ENCODE assay signal across 1 cellular context in genomic region chr16:15888072-15888976, GRCh38.
TF ChIP-seq lines count a peak whose summit lies in the region.

CEP20 (minus strand) TSS chr16:15888603; CDS start chr16:15888585, 18 bp downstream.

TF ChIP-seq in H1, 55 proteins besides CTCF, POLR2A, EP300 and RAD21 (continued from another document):
- TF ChIP-seq CHD7 (IDR thresholded peaks at IDR 0.05; ENCODE audit: insufficient replicate concordance, low read length), result no peak
- TF ChIP-seq JUN (IDR thresholded peaks at IDR 0.05; ENCODE audit: low read depth, low read length), result no peak
- no peak for TF ChIP-seq USF2 (IDR thresholded peaks at IDR 0.05; ENCODE audit: low read length)
- no peak for TF ChIP-seq CBX5 (IDR thresholded peaks at IDR 0.05; ENCODE audit: low read depth, low read length)
- TF ChIP-seq PHF8 (conservative IDR thresholded peaks at IDR 0.05; ENCODE audit: low read depth, low read length), result peak; percentile 87
- no peak for TF ChIP-seq E2F6 (IDR thresholded peaks at IDR 0.05)
- no peak for TF ChIP-seq CTBP2 (IDR thresholded peaks at IDR 0.05; ENCODE audit: borderline replicate concordance, insufficient read depth, insufficient read length, low read length)
- TF ChIP-seq EZH2 (IDR thresholded peaks at IDR 0.05; ENCODE audit: low read depth, low read length, severe bottlenecking), result no peak
- TF ChIP-seq CHD2 (IDR thresholded peaks at IDR 0.05; ENCODE audit: low read length), result no peak
- peak; percentile 97 for TF ChIP-seq NRF1 (IDR thresholded peaks at IDR 0.05; ENCODE audit: low read depth, low read length)
- TF ChIP-seq ATF2 (IDR thresholded peaks at IDR 0.05; ENCODE audit: low read length), result no peak
- TF ChIP-seq TEAD4 (IDR thresholded peaks at IDR 0.05; ENCODE audit: low read depth, low read length), result no peak
- TF ChIP-seq ATF3 (IDR thresholded peaks at IDR 0.05; ENCODE audit: insufficient read depth, low read depth, low read length), result 0 out of 2 replicates have a peak, but pooled peaks have one; percentile 28
- TF ChIP-seq NANOG (IDR thresholded peaks at IDR 0.05; ENCODE audit: insufficient read depth, low read depth, low read length, poor library complexity, severe bottlenecking), result no peak
- peak; percentile 85 for TF ChIP-seq CEBPB (IDR thresholded peaks at IDR 0.05; ENCODE audit: low read depth, low read length)
- peak; percentile 81 for TF ChIP-seq TAF7 (optimal IDR thresholded peaks at IDR 0.05; ENCODE audit: borderline replicate concordance, low read depth, low read length)
- peak; percentile 90 for TF ChIP-seq SP1 (IDR thresholded peaks at IDR 0.05; ENCODE audit: low read depth, low read length)
- no peak for TF ChIP-seq BCL11A (IDR thresholded peaks at IDR 0.05; ENCODE audit: low read depth in 2 of 2, low read length in 2 of 2)
- TF ChIP-seq SAP30 (IDR thresholded peaks at IDR 0.05; ENCODE audit: insufficient read depth, insufficient replicate concordance, low read length), result no peak
- no peak; a peak in 2 of 4 replicates for TF ChIP-seq SIN3A (conservative IDR thresholded peaks at IDR 0.05 in 1 of 2, IDR thresholded peaks at IDR 0.05 in 1 of 2; ENCODE audit: low read depth in 1 of 2, low read length in 2 of 2)
- no peak for TF ChIP-seq ASH2L (IDR thresholded peaks at IDR 0.05; ENCODE audit: low read length)
- peak; percentile 92 for TF ChIP-seq KDM5A (IDR thresholded peaks at IDR 0.05; ENCODE audit: low read length)
- TF ChIP-seq HDAC2 (IDR thresholded peaks at IDR 0.05; ENCODE audit: borderline replicate concordance in 1 of 2, low read depth in 2 of 2, low read length in 2 of 2), result peak in 1 of 2 experiments; percentile 87; a peak in 1 of 4 replicates
- TF ChIP-seq MAX (IDR thresholded peaks at IDR 0.05), result no peak
- peak; percentile 97 for TF ChIP-seq SP4 (IDR thresholded peaks at IDR 0.05; ENCODE audit: low read length)
- TF ChIP-seq MAFK (IDR thresholded peaks at IDR 0.05; ENCODE audit: low read depth, low read length), result no peak
- TF ChIP-seq RXRA (IDR thresholded peaks at IDR 0.05; ENCODE audit: insufficient read depth, low read depth, low read length), result no peak
- no peak for TF ChIP-seq FOSL1 (IDR thresholded peaks at IDR 0.05; ENCODE audit: insufficient read depth, low read depth, low read length)
- TF ChIP-seq KDM4A (IDR thresholded peaks at IDR 0.05; ENCODE audit: low read depth, low read length, severe bottlenecking), result peak; percentile 49
- peak; percentile 70 for TF ChIP-seq POLR2AphosphoS5 (IDR thresholded peaks at IDR 0.05; ENCODE audit: low read depth, low read length)
- TF ChIP-seq RFX5 (IDR thresholded peaks at IDR 0.05; ENCODE audit: borderline replicate concordance, low read depth, low read length), result no peak
- TF ChIP-seq JUND (IDR thresholded peaks at IDR 0.05; ENCODE audit: low read length), result no peak
- TF ChIP-seq SIX5 (IDR thresholded peaks at IDR 0.05; ENCODE audit: low read depth, low read length), result peak; percentile 0; the same call in 1 of the 2 replicates
- peak; percentile 77 for TF ChIP-seq TBP (IDR thresholded peaks at IDR 0.05; ENCODE audit: low read depth, low read length)
- TF ChIP-seq SP2 (IDR thresholded peaks at IDR 0.05; ENCODE audit: low read length), result no peak; the same call in 1 of the 2 replicates
- TF ChIP-seq SRF (IDR thresholded peaks at IDR 0.05; ENCODE audit: low read depth, low read length), result no peak
- TF ChIP-seq GTF2F1 (IDR thresholded peaks at IDR 0.05; ENCODE audit: borderline replicate concordance, low read depth, low read length), result no peak
- TF ChIP-seq BRCA1 (IDR thresholded peaks at IDR 0.05; ENCODE audit: low read depth, low read length), result no peak
